20 cellular contexts compared by ENCODE assay signal in the genomic region with DNA sequence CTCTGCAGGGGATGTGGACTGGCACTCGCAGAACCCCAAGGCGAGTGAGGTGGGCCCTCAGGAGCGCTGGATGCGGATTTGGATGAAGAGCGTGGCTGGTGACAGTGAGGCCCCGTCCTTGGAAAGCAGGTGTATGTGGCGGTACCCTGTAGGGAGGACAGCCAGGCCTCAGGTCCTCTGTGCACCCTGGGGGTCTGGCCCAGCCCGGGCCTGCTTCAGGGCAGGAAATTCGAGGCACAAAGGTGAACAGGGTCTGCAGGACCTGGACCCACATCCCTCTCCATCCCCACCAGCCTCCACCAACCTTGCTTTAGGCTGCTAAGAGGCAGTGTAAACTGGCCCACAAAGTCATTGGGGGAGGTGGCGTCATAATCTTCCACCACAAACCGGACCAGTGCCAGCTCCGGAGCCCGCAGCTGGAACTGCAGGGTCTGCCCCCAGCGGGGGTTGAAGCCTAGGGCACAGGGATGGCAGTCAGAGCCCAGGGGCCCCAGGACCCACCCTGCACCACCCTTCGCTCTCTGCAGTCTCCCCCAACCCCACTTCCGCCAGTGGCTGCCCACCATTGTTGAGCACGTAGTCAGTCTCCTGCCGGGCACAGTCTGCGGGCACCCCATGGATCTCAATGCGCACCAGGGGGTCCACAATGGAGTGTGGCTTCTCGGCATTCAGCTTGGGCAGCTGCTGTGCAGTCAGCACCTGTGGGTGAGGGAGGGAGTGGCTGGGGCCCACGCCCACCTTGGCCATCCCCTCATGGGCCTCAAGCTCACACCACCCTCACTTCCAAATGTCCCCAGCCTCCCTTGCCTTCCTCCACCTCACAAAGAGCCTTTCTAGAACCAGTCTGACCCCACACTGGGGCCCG. TPM values are rescaled to one million over a fixed set of nuclear protein-coding genes. Genes with fewer than 3 reads are reported as not detected.
DNase-seq lines count a peak whose midpoint lies in the region; ATAC-seq and TF ChIP-seq lines count a peak whose summit lies in the region.
"Had no signal": no experiment of that assay in that cellular context is flagged by ENCODE, and none has a peak within 500 bp of the region (broad histone marks: within the 10 kb centered on the region; RNA-seq: fewer than 3 reads in every experiment).

No MANE protein-coding gene starts in this region.

- whole genome bisulfite sequencing in sigmoid colon, 2 donors: 92 to 95% methylated on average over 23 of the region's 23 CpGs

- ATAC-seq in GM21825 (IDR thresholded peaks at IDR 0.05; ENCODE audit: unreplicated experiment): no peak
- ATAC-seq: stimulated activated memory B cell treated with anti-CD40 and anti-IgM and Interleukin-4, amounts not matched to agents 10 μg/mL and 1 μg/mL and 100 μg/mL, for 72 hours had no signal

- peak; percentile 61 for DNase-seq in H7
- no peak for DNase-seq in sigmoid colon
- DNase-seq in PC-9: no peak
- no peak for DNase-seq in DMS53 treated with DMSO at 0.1 percent for 48 hours (lab: John Stamatoyannopoulos, UW; ENCODE audit: unreplicated experiment)
- DNase-seq: activated B cell treated with CpG ODN at 0.5 μM for 24 hours; activated CD4-positive, alpha-beta memory T cell treated with anti-CD3 and anti-CD28 coated beads, Interleukin-2, amount 10 ng/mL, durations not matched to agents 7 days and 5 days; activated naive CD4-positive, alpha-beta T cell treated with Interleukin-2 at 50 U/mL for 16 hours; activated T-cell treated with anti-CD3 and anti-CD28 coated beads, Interleukin-2, amount 50 U/mL, for 1 hour; DND-41; foreskin fibroblast; midbrain; NCI-H1105; NCI-H69; OCI-M1; SJCRH30; stimulated activated CD4-positive, alpha-beta T cell treated with anti-CD3 and anti-CD28 coated beads, Interleukin-15, amount 100 ng/mL, for 24 hours; T-helper 2 cell had no signal

- H3K4me2 ChIP-seq in PC-9: no peak overlapping the region

- H3K36me3 ChIP-seq in H7 (replicated peaks; ENCODE audit: control insufficient read depth, insufficient read depth, low read length): peaks cover 1% of the 10 kb centered on the region; the same call in 1 of the 2 replicates
- peaks cover 6 to 64% (median 29%) of the 10 kb centered on the region in 4 donors for H3K36me3 ChIP-seq in sigmoid colon
- H3K36me3 ChIP-seq in PC-9 (ENCODE audit: low read depth): no peaks in the 10 kb centered on the region

- no peak for TF ChIP-seq EP300 in sigmoid colon (IDR thresholded peaks at IDR 0.05)

- H3K9me3 ChIP-seq in sigmoid colon: no peaks in the 10 kb centered on the region
- no peaks in the 10 kb centered on the region for H3K9me3 ChIP-seq in PC-9 (ENCODE audit: insufficient read depth, low read depth)
- H3K9me3 ChIP-seq: SJCRH30 had no signal

- POLR2A ChIA-PET in PC-9 (lab: Charles Lee; ENCODE audit: unreplicated experiment): no interaction called here

- no peak overlapping the region for H2AFZ ChIP-seq in PC-9

- CTCF ChIA-PET in PC-9 (lab: Charles Lee): interaction anchor here (1.2 kb wide), 1 partner anchor 52 kb away, joined by 3 read pairs; no protein-coding TSS in a partner anchor

- H3K27me3 ChIP-seq in H7 (ENCODE audit: control insufficient read depth, insufficient read depth, low read length): no peaks in the 10 kb centered on the region
- H3K27me3 ChIP-seq in sigmoid colon: no peaks in the 10 kb centered on the region
- no peaks in the 10 kb centered on the region for H3K27me3 ChIP-seq in PC-9 (ENCODE audit: insufficient read depth, low read depth)
- H3K27me3 ChIP-seq: SJCRH30 had no signal

- no TSS peak for BruUV-seq in PC-9 (replicated peaks; lab: Mats Ljungman, UMichigan)

- no peaks in the 10 kb centered on the region for H4K20me1 ChIP-seq in PC-9 (ENCODE audit: insufficient read depth)

- no peak overlapping the region for H3K4me3 ChIP-seq in H7 (ENCODE audit: insufficient read depth, low read depth, low read length)
- no peak overlapping the region for H3K4me3 ChIP-seq in sigmoid colon
- H3K4me3 ChIP-seq in PC-9: no peak overlapping the region
- H3K4me3 ChIP-seq: SJCRH30 had no signal

- H3K79me2 ChIP-seq in PC-9 (ENCODE audit: low read depth): no peaks in the 10 kb centered on the region

- peaks cover 5% of the 10 kb centered on the region for H3F3A ChIP-seq in PC-9 (ENCODE audit: insufficient read depth, low read depth)

- intact Hi-C loops in sigmoid colon (cut with DNase I): no loop called here
- intact Hi-C loops in PC-9 (cut with micrococcal nuclease; ENCODE audit: unreplicated experiment): no loop called here

- TF ChIP-seq POLR2A in sigmoid colon (IDR thresholded peaks at IDR 0.05): no peak

- no peaks in the 10 kb centered on the region for H3K9me2 ChIP-seq in PC-9 (ENCODE audit: insufficient read depth)

- H3K27ac ChIP-seq in cingulate gyrus (ENCODE audit: low read depth, low read length) (peak overlapping the region; percentile 75), sigmoid colon (peak overlapping the region; percentile 81 to 87 (median 84)), PC-9 (no peak overlapping the region)
- H3K27ac ChIP-seq: SJCRH30 had no signal

- no peak for TF ChIP-seq CTCF in sigmoid colon (IDR thresholded peaks at IDR 0.05)
- no peak for TF ChIP-seq CTCF in PC-9 (conservative IDR thresholded peaks at IDR 0.05)

- peaks cover 0 to 39% (median 33%) of the 10 kb centered on the region in 4 donors for H3K4me1 ChIP-seq in sigmoid colon
- no peaks in the 10 kb centered on the region for H3K4me1 ChIP-seq in PC-9 (replicated peaks; ENCODE audit: insufficient read depth)
- H3K4me1 ChIP-seq: SJCRH30 had no signal

RNA-seq across cellular contexts. Expression of a gene that starts 19.5 kb away (rescaled TPM):
- 24.1 and 28.6 TPM in 2 replicates for total RNA-seq in H7 (2014; rRNA removed; shearing (Covaris generic))
- total RNA-seq in sigmoid colon (10 to 100 TPM; 27.4 to 45.7 (median 33.9) TPM), PC-9 (2021) (92.4 and 138 TPM in 2 replicates)
- polyA plus RNA-seq in sigmoid colon: 100 to 1,000 TPM; 114 to 274 (median 137) TPM

RNA-seq across cellular contexts. Expression of a gene that starts 22.7 kb away (rescaled TPM):
- total RNA-seq in H7 (2014; rRNA removed; shearing (Covaris generic)): 1.5 and 6.0 TPM in 2 replicates
- total RNA-seq in sigmoid colon (10 to 100 TPM; 20.0 to 24.9 (median 21.9) TPM), PC-9 (2021) (14.6 and 19.5 TPM in 2 replicates)
- 10 to 100 TPM; 13.2 to 36.5 (median 20.1) TPM for polyA plus RNA-seq in sigmoid colon

RNA-seq across cellular contexts. Expression of a gene that starts 35.5 kb away (rescaled TPM):
- total RNA-seq in H7 (2014; rRNA removed; shearing (Covaris generic)): 4.1 and 4.6 TPM in 2 replicates
- total RNA-seq in sigmoid colon (10 to 100 TPM; 41.0 to 60.9 (median 49.4) TPM), PC-9 (2021) (49.3 and 64.9 TPM in 2 replicates)
- polyA plus RNA-seq in sigmoid colon: 10 to 100 TPM; 21.6 to 38.8 (median 24.7) TPM

RNA-seq across cellular contexts. Expression of a gene that starts 48.9 kb away (rescaled TPM):
- total RNA-seq in H7 (2014; rRNA removed; shearing (Covaris generic)): 11.5 and 11.9 TPM in 2 replicates
- total RNA-seq in sigmoid colon: 10 to 100 TPM in 2 of 4 donors, 1 to 10 TPM in 2; 7.5 to 14.7 (median 11.2) TPM
- polyA plus RNA-seq in sigmoid colon: 1 to 10 TPM; 1.8 to 7.8 (median 6.6) TPM
- total RNA-seq in PC-9 (2021): 22.4 and 32.2 TPM in 2 replicates

RNA-seq across cellular contexts. Expression of a gene that starts 51.7 kb away (rescaled TPM):
- total RNA-seq in H7 (2014; rRNA removed; shearing (Covaris generic)): 111 and 115 TPM in 2 replicates
- total RNA-seq in sigmoid colon (10 to 100 TPM; 41.0 to 59.2 (median 55.6) TPM), PC-9 (2021) (103 and 132 TPM in 2 replicates)
- 10 to 100 TPM; 13.2 to 38.4 (median 15.3) TPM for polyA plus RNA-seq in sigmoid colon
